Comparison of ENCODE assay signal across 8 cellular contexts in the genomic region with DNA sequence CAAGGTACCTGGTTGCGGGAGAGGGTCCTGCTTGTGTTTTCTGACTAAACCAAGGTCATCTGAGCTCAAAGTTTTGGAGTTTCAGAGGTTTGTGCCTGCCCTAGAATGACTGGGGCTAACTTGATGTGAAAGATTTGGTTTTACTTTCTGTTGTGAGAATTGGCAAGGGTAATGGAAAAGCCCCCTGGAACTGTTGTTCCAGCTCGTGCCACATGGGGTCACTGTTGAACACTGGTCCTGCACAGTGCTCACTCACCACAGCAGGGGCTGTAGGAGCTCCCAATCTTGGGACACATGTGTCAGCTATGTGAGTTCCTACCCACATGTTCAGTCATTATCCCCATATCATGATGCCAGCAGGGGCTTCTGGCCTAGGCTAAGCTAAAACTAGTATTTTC. TPM values are rescaled to one million over a fixed set of nuclear protein-coding genes. Genes with fewer than 3 reads are reported as not detected.
DNase-seq lines count a peak whose midpoint lies in the region; ATAC-seq and TF ChIP-seq lines count a peak whose summit lies in the region.

No MANE protein-coding gene starts in this region.

- H3K36me3 ChIP-seq in thoracic aorta (no peaks in the 10 kb centered on the region), ovary (no peaks in the 10 kb centered on the region)

- H3K27ac Mint-ChIP-seq in immature natural killer cell = no peak overlapping the region

- H3K27me3 Mint-ChIP-seq in immature natural killer cell (ENCODE audit: low read depth in 3 of 3) = peaks cover 0 to 8% (median 3%) of the 10 kb centered on the region in 3 donors

- TF ChIP-seq POLR2A in ovary (IDR thresholded peaks at IDR 0.05) = no peak

- no peak for ATAC-seq in thoracic aorta (ENCODE audit: insufficient number of reproducible peaks, low FRiP score, low read depth)

- H3K36me3 Mint-ChIP-seq in immature natural killer cell = no peaks in the 10 kb centered on the region

- H3K4me1 ChIP-seq in thoracic aorta (ENCODE audit: control insufficient read depth in 1 of 2, low read depth in 2 of 2) (no peaks in the 10 kb centered on the region), ovary (ENCODE audit: insufficient read depth) (no peaks in the 10 kb centered on the region)

- no peaks in the 10 kb centered on the region for H3K27me3 ChIP-seq in thoracic aorta (replicated peaks; ENCODE audit: insufficient read depth)
- H3K27me3 ChIP-seq in ovary = no peaks in the 10 kb centered on the region

- no peak overlapping the region for H3K4me3 Mint-ChIP-seq in immature natural killer cell

- H3K4me1 Mint-ChIP-seq in immature natural killer cell = peaks cover 0 to 2% of the 10 kb centered on the region in 2 donors

- 29 to 41% (median 37%) methylated on average over 2 of the region's 2 CpGs for WGBS in ovary, 3 donors

- H3K4me3 ChIP-seq in thoracic aorta (no peak overlapping the region), ovary (no peak overlapping the region)

- peak; percentile 72 for TF ChIP-seq CTCF in 22Rv1 (IDR thresholded peaks at IDR 0.05)
- TF ChIP-seq CTCF in GM12873 (IDR thresholded peaks at IDR 0.05; ENCODE audit: insufficient read depth, low read depth, low read length, missing control alignments) = peak; percentile 80
- TF ChIP-seq CTCF in thoracic aorta (IDR thresholded peaks at IDR 0.05) = peak; percentile 7
- no peak for TF ChIP-seq CTCF in ovary (IDR thresholded peaks at IDR 0.05)

- no peaks in the 10 kb centered on the region for H3K9me3 ChIP-seq in thoracic aorta
- H3K9me3 ChIP-seq in ovary = no peaks in the 10 kb centered on the region

- peaks cover 0 to 18% (median 5%) of the 10 kb centered on the region in 6 donors for H3K9me3 Mint-ChIP-seq in immature natural killer cell

- no peak for TF ChIP-seq EP300 in ovary (IDR thresholded peaks at IDR 0.05)

- intact Hi-C loops in ovary (cut with DNase I) = loop anchor here in 1 of 4 donors (10.0 kb wide), 1 partner anchor 762 kb away; a partner anchor contains a TSS

- no peak overlapping the region for H3K27ac ChIP-seq in 22Rv1
- H3K27ac ChIP-seq in thoracic aorta = no peak overlapping the region
- H3K27ac ChIP-seq in ovary = no peak overlapping the region

- DNase-seq in NCI-H226 (peak; percentile 14), activated T-cell treated with anti-CD3 and anti-CD28 coated beads for 48 hours (ENCODE audit: low read depth) (peak; percentile 57), immature natural killer cell (peak in 2 of 3 donors; percentile 17 to 18), thoracic aorta (ENCODE audit: low spot score) (no peak), ovary (no peak), AG08395 (ENCODE audit: low spot score) (no peak)

RNA-seq across cellular contexts. Expression of a gene that starts 6.5 kb away (rescaled TPM):
- not detected for polyA plus RNA-seq in immature natural killer cell
- not detected for total RNA-seq in thoracic aorta
- not detected for total RNA-seq in ovary
- polyA plus RNA-seq in ovary = not detected

Comparison
In these comparisons a context has a peak if more than half of its experiments do, and no peak if none do; other contexts are left out.
1. CTCF ChIP-seq: peak in 22Rv1 (single experiment), GM12873 (single experiment) and thoracic aorta (single experiment); none in ovary (0 of 3).
2. DNase-seq: peak in NCI-H226 (single experiment), activated T-cell treated with anti-CD3 and anti-CD28 coated beads for 48 hours (single experiment) and immature natural killer cell (2 of 3); none in thoracic aorta (single experiment), ovary (0 of 5) and AG08395 (single experiment).